In the genomic region with DNA sequence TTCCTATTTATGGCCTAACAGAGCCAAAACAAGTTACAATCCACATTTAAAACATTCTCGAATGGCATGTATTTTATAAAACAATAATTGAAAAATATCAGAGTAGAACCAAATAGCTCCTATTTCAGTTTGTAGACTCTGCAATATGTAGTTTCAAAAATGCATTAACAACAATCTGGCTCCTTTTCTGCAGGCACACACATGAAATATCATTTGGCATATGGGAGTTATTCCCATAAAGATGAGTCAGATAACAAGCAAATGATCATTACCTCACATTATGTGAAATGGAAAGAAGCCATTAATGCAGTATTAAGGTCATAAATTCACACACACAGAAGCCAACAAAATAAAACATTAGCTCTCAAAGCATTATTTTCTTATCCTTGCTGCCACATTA, we compare ENCODE assay signal across 16 cellular contexts. TPM values are rescaled to one million over a fixed set of nuclear protein-coding genes. Genes with fewer than 3 reads are reported as not detected.
DNase-seq lines count a peak whose midpoint lies in the region; ATAC-seq, FAIRE-seq and TF ChIP-seq lines count a peak whose summit lies in the region.
"Had no signal": no experiment of that assay in that cellular context is flagged by ENCODE, and none has a peak within 500 bp of the region (broad histone marks: within the 10 kb centered on the region; RNA-seq: fewer than 3 reads in every experiment).

No MANE protein-coding gene starts in this region.

- no peak for ATAC-seq in GM21423 (IDR thresholded peaks at IDR 0.05; ENCODE audit: unreplicated experiment)
- ATAC-seq: GM23338 had no signal

- intact Hi-C loops in head of caudate nucleus (cut with DNase I), result no loop called here
- intact Hi-C loops in activated CD4-positive, alpha-beta T cell treated with anti-CD3 and anti-CD28 coated beads, Interleukin-2, amount 10 ng/mL, durations not matched to agents 24 days and 14 days (cut with micrococcal nuclease), result no loop called here

- no peaks in the 10 kb centered on the region for H3K9me3 Mint-ChIP-seq in activated CD4-positive, alpha-beta T cell treated with anti-CD3 and anti-CD28 coated beads, Interleukin-2, amount 10 ng/mL, durations not matched to agents 24 days and 14 days
- H3K9me3 Mint-ChIP-seq: GM23338 had no signal

- H3K4me3 ChIP-seq in bronchial epithelial cell (ENCODE audit: low read depth, low read length), result no peak overlapping the region
- H3K4me3 ChIP-seq: GM23338, K562 had no signal

- H3K27ac Mint-ChIP-seq in activated CD4-positive, alpha-beta T cell treated with anti-CD3 and anti-CD28 coated beads, Interleukin-2, amount 10 ng/mL, durations not matched to agents 24 days and 14 days, result no peak overlapping the region
- H3K27ac Mint-ChIP-seq: GM23338 had no signal

- H3K4me3 Mint-ChIP-seq in activated CD4-positive, alpha-beta T cell treated with anti-CD3 and anti-CD28 coated beads, Interleukin-2, amount 10 ng/mL, durations not matched to agents 24 days and 14 days, result no peak overlapping the region
- H3K4me3 Mint-ChIP-seq: GM23338 had no signal

- H3K4me1 Mint-ChIP-seq in activated CD4-positive, alpha-beta T cell treated with anti-CD3 and anti-CD28 coated beads, Interleukin-2, amount 10 ng/mL, durations not matched to agents 24 days and 14 days, result no peaks in the 10 kb centered on the region
- H3K4me1 Mint-ChIP-seq: GM23338 had no signal

- H3K27me3 Mint-ChIP-seq in activated CD4-positive, alpha-beta T cell treated with anti-CD3 and anti-CD28 coated beads, Interleukin-2, amount 10 ng/mL, durations not matched to agents 24 days and 14 days, result no peaks in the 10 kb centered on the region

- FAIRE-seq in bronchial epithelial cell (lab: Jason Lieb, UNC) (no peak), islet of Langerhans (lab: Jason Lieb, UNC) (peak; percentile 92)

- DNase-seq in GM04504 (ENCODE audit: low read depth), result peak; percentile 14
- peak; percentile 66 for DNase-seq in NCI-H446 treated with DMSO at 0.1 percent for 48 hours (lab: John Stamatoyannopoulos, UW)
- peak; percentile 9 for DNase-seq in bronchial epithelial cell (ENCODE audit: low read depth)
- no peak for DNase-seq in head of caudate nucleus
- DNase-seq in activated CD4-positive, alpha-beta T cell treated with anti-CD3 and anti-CD28 coated beads, Interleukin-2, amount 10 ng/mL, durations not matched to agents 24 days and 14 days, result no peak
- DNase-seq in putamen (ENCODE audit: low spot score), result no peak
- DNase-seq: AML-193, NCI-H1436, NCI-H2081 treated with DMSO at 0.1 percent for 48 hours, NCI-H2227 treated with DMSO at 0.1 percent for 48 hours, NCI-H524 treated with DMSO at 0.1 percent for 48 hours, SHP77 treated with DMSO at 0.1 percent for 48 hours had no signal

- no peak for TF ChIP-seq CTCF in bronchial epithelial cell (IDR thresholded peaks at IDR 0.05; ENCODE audit: insufficient read depth, low read length, severe bottlenecking)

- H3K36me3 ChIP-seq in bronchial epithelial cell (ENCODE audit: control insufficient read depth, insufficient read depth, low read length), result no peaks in the 10 kb centered on the region

- no peaks in the 10 kb centered on the region for H3K27me3 ChIP-seq in bronchial epithelial cell (ENCODE audit: control insufficient read depth, insufficient read depth, low read length)

- peaks cover 15% of the 10 kb centered on the region for H3K36me3 Mint-ChIP-seq in activated CD4-positive, alpha-beta T cell treated with anti-CD3 and anti-CD28 coated beads, Interleukin-2, amount 10 ng/mL, durations not matched to agents 24 days and 14 days (ENCODE audit: low read depth)

RNA-seq across cellular contexts. Expression of a gene that starts 14.0 kb away (rescaled TPM):
- 72.6 and 78.2 TPM in 2 replicates for total RNA-seq in bronchial epithelial cell
- 37.4 and 38.5 TPM in 2 replicates for total RNA-seq in activated CD4-positive, alpha-beta T cell treated with anti-CD3 and anti-CD28 coated beads, Interleukin-2, amount 10 ng/mL, durations not matched to agents 24 days and 14 days

RNA-seq across cellular contexts. Expression of a gene that starts 44.6 kb away (rescaled TPM):
- 68.2 and 81.3 TPM in 2 replicates for total RNA-seq in bronchial epithelial cell
- 116 TPM in 2 replicates for total RNA-seq in activated CD4-positive, alpha-beta T cell treated with anti-CD3 and anti-CD28 coated beads, Interleukin-2, amount 10 ng/mL, durations not matched to agents 24 days and 14 days

Comparison
In these comparisons a context has a peak if more than half of its experiments do, and no peak if none do; other contexts are left out.
1. DNase-seq: peak in GM04504 (single experiment), NCI-H446 treated with DMSO at 0.1 percent for 48 hours (single experiment) and bronchial epithelial cell (single experiment); none in head of caudate nucleus (0 of 42), activated CD4-positive, alpha-beta T cell treated with anti-CD3 and anti-CD28 coated beads, Interleukin-2, amount 10 ng/mL, durations not matched to agents 24 days and 14 days (single experiment) and putamen (single experiment).